Comparison of ENCODE assay signal across 29 cellular contexts in the genomic region with DNA sequence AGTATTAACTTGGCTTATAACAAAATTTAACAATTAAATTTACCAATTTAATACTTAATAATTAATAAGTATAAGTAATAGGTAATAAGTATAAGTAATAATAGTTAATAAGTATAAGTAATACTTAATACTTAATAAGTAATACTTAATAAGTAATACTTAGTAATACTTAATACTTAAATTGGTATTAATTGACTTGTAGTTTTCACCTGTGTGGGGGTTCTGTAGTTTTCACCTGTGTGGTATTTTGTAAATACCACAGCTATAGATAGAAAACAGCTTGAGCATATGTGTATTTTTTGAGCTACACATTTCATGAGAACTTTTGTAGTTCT. TPM values are rescaled to one million over a fixed set of nuclear protein-coding genes. Genes with fewer than 3 reads are reported as not detected.
DNase-seq lines count a peak whose midpoint lies in the region; ATAC-seq, FAIRE-seq and TF ChIP-seq lines count a peak whose summit lies in the region.
"Had no signal": no experiment of that assay in that cellular context is flagged by ENCODE, and none has a peak within 500 bp of the region (broad histone marks: within the 10 kb centered on the region; RNA-seq: fewer than 3 reads in every experiment).

No MANE protein-coding gene starts in this region.

- ATAC-seq in GM18520 (IDR thresholded peaks at IDR 0.05; ENCODE audit: unreplicated experiment) (peak; percentile 1), HG03097 (IDR thresholded peaks at IDR 0.05; ENCODE audit: low FRiP score, unreplicated experiment) (peak; percentile 33), pancreas (no peak)
- ATAC-seq: right lobe of liver had no signal

- TF ChIP-seq CTCF in pancreas (IDR thresholded peaks at IDR 0.05): no peak

- H3K4me1 ChIP-seq in pancreas: no peaks in the 10 kb centered on the region
- H3K4me1 ChIP-seq: right lobe of liver, spleen had no signal

- H3K36me3 ChIP-seq in pancreas: no peaks in the 10 kb centered on the region

- no peak overlapping the region for H3K4me3 Mint-ChIP-seq in activated naive CD8-positive, alpha-beta T cell
- H3K4me3 Mint-ChIP-seq: activated CD4-positive, alpha-beta T cell treated with anti-CD3 and anti-CD28 coated beads, Interleukin-2, amount 10 ng/mL, durations not matched to agents 24 days and 14 days; activated T-cell treated with anti-CD3 and anti-CD28 coated beads, Interleukin-2, amount 50 U/mL, for 24 hours; naive B cell had no signal

- DNase-seq in pancreas: no peak
- no peak for DNase-seq in HPDE6-E6E7 (ENCODE audit: extremely low spot score)
- no peak for DNase-seq in activated CD4-positive, alpha-beta T cell treated with anti-CD3 and anti-CD28 coated beads, Interleukin-2, amount 50 U/mL, for 1 hour
- DNase-seq in NCI-H226: no peak
- DNase-seq: activated CD4-positive, alpha-beta T cell treated with anti-CD3 and anti-CD28 coated beads, Interleukin-2, amount 10 ng/mL, durations not matched to agents 24 days and 14 days; activated gamma-delta T cell; activated T-cell treated with anti-CD3 and anti-CD28 coated beads, Interleukin-2, amount 50 U/mL, for 24 hours; DMS153; dorsolateral prefrontal cortex; foreskin melanocyte; HCEC 1CT; midbrain; naive B cell; NCI-H1048; NCI-H1694 treated with DMSO at 0.1 percent for 48 hours; NCI-H2171; NCI-H510A; right lobe of liver; spleen; stimulated activated CD4-positive, alpha-beta T cell treated with anti-CD3 and anti-CD28 coated beads, Interleukin-2, amount 100 ng/mL, for 24 hours; stimulated activated CD8-positive, alpha-beta memory T cell treated with anti-CD3 and anti-CD28 coated beads, Interleukin-4, amount 100 ng/mL, for 48 hours; SW 1271; T-helper 9 cell had no signal

- H3K27me3 Mint-ChIP-seq in activated naive CD8-positive, alpha-beta T cell: no peaks in the 10 kb centered on the region
- H3K27me3 Mint-ChIP-seq: activated CD4-positive, alpha-beta T cell treated with anti-CD3 and anti-CD28 coated beads, Interleukin-2, amount 10 ng/mL, durations not matched to agents 24 days and 14 days; activated T-cell treated with anti-CD3 and anti-CD28 coated beads, Interleukin-2, amount 50 U/mL, for 24 hours; naive B cell; progenitor cell of endocrine pancreas had no signal

- no peaks in the 10 kb centered on the region for H3K9me3 ChIP-seq in pancreas
- H3K9me3 ChIP-seq: right lobe of liver, spleen, tibial nerve had no signal

- H3K27ac ChIP-seq in pancreas: no peak overlapping the region
- H3K27ac ChIP-seq: right lobe of liver, spleen, VCaP had no signal

- no peaks in the 10 kb centered on the region for H3K9me3 Mint-ChIP-seq in activated naive CD8-positive, alpha-beta T cell (ENCODE audit: low read depth)
- H3K9me3 Mint-ChIP-seq: activated T-cell treated with anti-CD3 and anti-CD28 coated beads, Interleukin-2, amount 50 U/mL, for 24 hours; naive B cell had no signal

- FAIRE-seq in pancreas (lab: Jason Lieb, UNC): peak; percentile 84

- H3K27ac Mint-ChIP-seq in activated naive CD8-positive, alpha-beta T cell: peak overlapping the region; percentile 70
- H3K27ac Mint-ChIP-seq: activated CD4-positive, alpha-beta T cell treated with anti-CD3 and anti-CD28 coated beads, Interleukin-2, amount 10 ng/mL, durations not matched to agents 24 days and 14 days; progenitor cell of endocrine pancreas had no signal

- intact Hi-C loops in pancreas (cut with DNase I): no loop called here

- H3K36me3 Mint-ChIP-seq in activated naive CD8-positive, alpha-beta T cell: peaks cover 21% of the 10 kb centered on the region

- H3K4me3 ChIP-seq in pancreas: no peak overlapping the region
- H3K4me3 ChIP-seq: dorsolateral prefrontal cortex, right lobe of liver, spleen, tibial nerve had no signal

- no peaks in the 10 kb centered on the region for H3K27me3 ChIP-seq in pancreas
- H3K27me3 ChIP-seq: dorsolateral prefrontal cortex, right lobe of liver, spleen, tibial nerve had no signal

- H3K4me1 Mint-ChIP-seq in activated naive CD8-positive, alpha-beta T cell (ENCODE audit: low read depth): peaks cover 46% of the 10 kb centered on the region

RNA-seq across cellular contexts. Expression of gene MAPRE2, which starts 55.4 kb away (rescaled TPM):
- total RNA-seq in pancreas: 10 to 100 TPM in 3 of 6 donors, 1 to 10 TPM in 3; 8.4 to 18.2 (median 10.6) TPM
- polyA plus RNA-seq in pancreas: 10 to 100 TPM in 1 of 2 donors, 1 to 10 TPM in 1; 4.8 to 13.0 TPM

Comparison
In these comparisons a context has a peak if more than half of its experiments do, and no peak if none do; other contexts are left out.
1. ATAC-seq: peak in GM18520 (single experiment) and HG03097 (single experiment); none in pancreas (0 of 4).